23 cellular contexts compared by ENCODE assay signal in genomic region chr5:11191673-11192072, GRCh38.
"Had no signal": no experiment of that assay in that cellular context is flagged by ENCODE, and none has a peak within 500 bp of the region (broad histone marks: within the 10 kb centered on the region; RNA-seq: fewer than 3 reads in every experiment).

No MANE protein-coding gene starts in this region.

- H3K27me3 Mint-ChIP-seq: activated B cell treated with CpG ODN at 0.5 μM for 24 hours; activated CD4-positive, alpha-beta T cell treated with anti-CD3 and anti-CD28 coated beads, Interleukin-2, amount 10 ng/mL, durations not matched to agents 24 days and 14 days; activated CD8-positive, alpha-beta memory T cell treated with anti-CD3 and anti-CD28 coated beads, Interleukin-2, amount 10 ng/mL, durations not matched to agents 7 days and 5 days; activated naive CD4-positive, alpha-beta T cell treated with anti-CD3 and anti-CD28 coated beads, Interleukin-2, amount 10 ng/mL, durations not matched to agents 7 days and 5 days; activated naive CD8-positive, alpha-beta T cell treated with anti-CD3 and anti-CD28 coated beads for 36 hours had no signal

- H3K27ac Mint-ChIP-seq: activated B cell treated with CpG ODN at 0.5 μM for 24 hours; activated CD4-positive, alpha-beta T cell treated with anti-CD3 and anti-CD28 coated beads, Interleukin-2, amount 10 ng/mL, durations not matched to agents 24 days and 14 days; activated CD8-positive, alpha-beta memory T cell treated with anti-CD3 and anti-CD28 coated beads, Interleukin-2, amount 10 ng/mL, durations not matched to agents 7 days and 5 days; activated naive CD4-positive, alpha-beta T cell treated with anti-CD3 and anti-CD28 coated beads, Interleukin-2, amount 10 ng/mL, durations not matched to agents 7 days and 5 days; activated naive CD8-positive, alpha-beta T cell treated with anti-CD3 and anti-CD28 coated beads for 36 hours; T-cell had no signal

- H3K27ac ChIP-seq: brain microvascular endothelial cell, SK-N-MC had no signal

- H3K27me3 ChIP-seq: brain microvascular endothelial cell had no signal

- H3K9me3 Mint-ChIP-seq: activated B cell treated with CpG ODN at 0.5 μM for 24 hours; activated CD4-positive, alpha-beta T cell treated with anti-CD3 and anti-CD28 coated beads, Interleukin-2, amount 10 ng/mL, durations not matched to agents 24 days and 14 days; activated naive CD4-positive, alpha-beta T cell treated with anti-CD3 and anti-CD28 coated beads, Interleukin-2, amount 10 ng/mL, durations not matched to agents 7 days and 5 days; activated T-cell treated with anti-CD3 and anti-CD28 coated beads, Interleukin-2, amount 50 U/mL, for 4 hours had no signal

- H3K4me1 Mint-ChIP-seq: activated B cell treated with CpG ODN at 0.5 μM for 24 hours; activated CD4-positive, alpha-beta T cell treated with anti-CD3 and anti-CD28 coated beads, Interleukin-2, amount 10 ng/mL, durations not matched to agents 24 days and 14 days; activated CD8-positive, alpha-beta memory T cell treated with anti-CD3 and anti-CD28 coated beads, Interleukin-2, amount 10 ng/mL, durations not matched to agents 7 days and 5 days; activated naive CD4-positive, alpha-beta T cell treated with anti-CD3 and anti-CD28 coated beads, Interleukin-2, amount 10 ng/mL, durations not matched to agents 7 days and 5 days; activated naive CD8-positive, alpha-beta T cell treated with anti-CD3 and anti-CD28 coated beads for 36 hours; T-cell had no signal

- ATAC-seq: activated CD8-positive, alpha-beta memory T cell treated with anti-CD3 and anti-CD28 coated beads, Interleukin-2, amount 10 ng/mL, durations not matched to agents 7 days and 5 days; activated T-cell treated with anti-CD3 and anti-CD28 coated beads, Interleukin-2, amount 50 U/mL, for 4 hours; T-cell had no signal

- DNase-seq: activated B cell treated with CpG ODN at 0.5 μM for 24 hours; activated CD4-positive, alpha-beta T cell treated with anti-CD3 and anti-CD28 coated beads for 1 hour; activated CD4-positive, alpha-beta T cell treated with anti-CD3 and anti-CD28 coated beads, Interleukin-2, amount 10 ng/mL, durations not matched to agents 24 days and 14 days; activated CD4-positive, alpha-beta T cell treated with anti-CD3 and anti-CD28 coated beads, Interleukin-2, amount 50 U/mL, for 48 hours; activated CD8-positive, alpha-beta memory T cell treated with anti-CD3 and anti-CD28 coated beads, Interleukin-2, amount 10 ng/mL, durations not matched to agents 7 days and 5 days; activated gamma-delta T cell treated with Interleukin-2 at 50 U/mL for 16 hours; activated naive CD4-positive, alpha-beta T cell treated with anti-CD3 and anti-CD28 coated beads, Interleukin-2, amount 10 ng/mL, durations not matched to agents 7 days and 5 days; activated naive CD8-positive, alpha-beta T cell treated with anti-CD3 and anti-CD28 coated beads for 36 hours; activated T-cell treated with anti-CD3 and anti-CD28 coated beads, Interleukin-2, amount 50 U/mL, for 4 hours; brain microvascular endothelial cell; KBM-7; NCI-H1092; NCI-H1417; NCI-H2029 treated with DMSO at 0.1 percent for 48 hours; NCI-H345; NCI-H510A; NCI-H526 treated with DMSO at 0.1 percent for 48 hours; NCI-H82; SIG-M5; T-cell; T-helper 2 cell; T1000 had no signal

- H3K4me3 ChIP-seq: SK-N-MC had no signal

- H3K36me3 Mint-ChIP-seq: activated CD8-positive, alpha-beta memory T cell treated with anti-CD3 and anti-CD28 coated beads, Interleukin-2, amount 10 ng/mL, durations not matched to agents 7 days and 5 days; activated naive CD4-positive, alpha-beta T cell treated with anti-CD3 and anti-CD28 coated beads, Interleukin-2, amount 10 ng/mL, durations not matched to agents 7 days and 5 days; activated naive CD8-positive, alpha-beta T cell treated with anti-CD3 and anti-CD28 coated beads for 36 hours; T-cell had no signal

- H3K36me3 ChIP-seq: brain microvascular endothelial cell had no signal

- H3K4me3 Mint-ChIP-seq: activated B cell treated with CpG ODN at 0.5 μM for 24 hours; activated CD4-positive, alpha-beta T cell treated with anti-CD3 and anti-CD28 coated beads, Interleukin-2, amount 10 ng/mL, durations not matched to agents 24 days and 14 days; activated CD8-positive, alpha-beta memory T cell treated with anti-CD3 and anti-CD28 coated beads, Interleukin-2, amount 10 ng/mL, durations not matched to agents 7 days and 5 days; activated naive CD4-positive, alpha-beta T cell treated with anti-CD3 and anti-CD28 coated beads, Interleukin-2, amount 10 ng/mL, durations not matched to agents 7 days and 5 days; activated naive CD8-positive, alpha-beta T cell treated with anti-CD3 and anti-CD28 coated beads for 36 hours; activated T-cell treated with anti-CD3 and anti-CD28 coated beads, Interleukin-2, amount 50 U/mL, for 4 hours; T-cell had no signal
